Comparison of ENCODE assay signal across 23 cellular contexts in the genomic region with DNA sequence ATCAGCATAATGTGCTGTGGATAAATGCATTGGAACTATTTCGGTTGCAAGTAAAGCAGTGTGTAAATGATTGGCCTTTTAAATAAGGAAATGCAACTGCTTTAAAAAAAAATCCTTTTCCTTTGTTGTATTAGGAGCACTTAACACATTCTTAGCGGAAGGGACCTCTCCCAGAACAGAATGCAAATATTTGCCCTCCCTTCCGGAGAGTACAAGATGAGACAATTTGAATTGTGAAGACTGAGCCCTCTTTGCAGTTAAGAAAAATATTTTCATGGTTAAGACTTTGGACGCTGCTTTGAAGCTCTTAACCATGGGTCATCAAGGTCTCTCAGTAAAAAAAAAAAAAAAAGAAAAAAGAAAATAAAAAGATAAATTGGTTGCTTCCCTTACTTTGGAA. TPM values are rescaled to one million over a fixed set of nuclear protein-coding genes. Genes with fewer than 3 reads are reported as not detected.
"Had no signal": no experiment of that assay in that cellular context is flagged by ENCODE, and none has a peak within 500 bp of the region (broad histone marks: within the 10 kb centered on the region; RNA-seq: fewer than 3 reads in every experiment).

No MANE protein-coding gene starts in this region.

- H3K4me1 ChIP-seq: esophagus muscularis mucosa, suprapubic skin had no signal

- H3K36me3 ChIP-seq: esophagus muscularis mucosa, suprapubic skin, upper lobe of left lung had no signal

- DNase-seq: activated CD4-positive, alpha-beta T cell treated with anti-CD3 and anti-CD28 coated beads for 4 hours; activated CD8-positive, alpha-beta memory T cell treated with anti-CD3 and anti-CD28 coated beads, Interleukin-2, amount 50 U/mL, for 4 hours; activated CD8-positive, alpha-beta T cell treated with anti-CD3 and anti-CD28 coated beads, Interleukin-2, amount 10 ng/mL, durations not matched to agents 7 days and 5 days; activated gamma-delta T cell; activated T-cell treated with anti-CD3 and anti-CD28 coated beads, Interleukin-2, amount 50 U/mL, for 48 hours; amniotic stem cell; hippocampal formation; kidney; left ventricle myocardium superior; mesenchymal stem cell; stimulated activated CD4-positive, alpha-beta T cell treated with anti-CD3 and anti-CD28 coated beads, Interleukin-4, amount 100 ng/mL, for 4 hours; stimulated activated CD8-positive, alpha-beta memory T cell treated with anti-CD3 and anti-CD28 coated beads, Interleukin-4, amount 100 ng/mL, for 48 hours; stimulated activated naive CD4-positive, alpha-beta T cell treated with Interleukin-2 at 50 U/mL for 16 hours; upper lobe of left lung had no signal

- H3K4me3 Mint-ChIP-seq: activated CD8-positive, alpha-beta T cell treated with anti-CD3 and anti-CD28 coated beads, Interleukin-2, amount 10 ng/mL, durations not matched to agents 7 days and 5 days; activated naive CD8-positive, alpha-beta T cell; natural killer cell treated with Interleukin-12 subunit alpha and Interleukin-12 subunit beta and Interleukin-15 and Interleukin-18, amount 100 ng/mL, for 72 hours; T-helper 1 cell treated with Interleukin-12 subunit alpha and Interleukin-12 subunit beta and Interleukin-4 antibody, amounts not matched to agents 30 μg/mL and 1 μg/mL, for 36 hours; WTC11 had no signal

- H3K4me3 ChIP-seq: esophagus muscularis mucosa, skin epidermis, suprapubic skin, upper lobe of left lung had no signal

- H3K9me3 Mint-ChIP-seq: natural killer cell treated with Interleukin-12 subunit alpha and Interleukin-12 subunit beta and Interleukin-15 and Interleukin-18, amount 100 ng/mL, for 72 hours; T-helper 1 cell treated with Interleukin-12 subunit alpha and Interleukin-12 subunit beta and Interleukin-4 antibody, amounts not matched to agents 30 μg/mL and 1 μg/mL, for 36 hours; WTC11 had no signal

- H3K36me3 Mint-ChIP-seq: activated naive CD8-positive, alpha-beta T cell; natural killer cell treated with Interleukin-12 subunit alpha and Interleukin-12 subunit beta and Interleukin-15 and Interleukin-18, amount 100 ng/mL, for 72 hours; WTC11 had no signal

- H3K27ac ChIP-seq: esophagus muscularis mucosa, skin epidermis, suprapubic skin had no signal

- H3K27me3 Mint-ChIP-seq: activated naive CD8-positive, alpha-beta T cell had no signal

- H3K27ac Mint-ChIP-seq: activated CD8-positive, alpha-beta T cell treated with anti-CD3 and anti-CD28 coated beads, Interleukin-2, amount 10 ng/mL, durations not matched to agents 7 days and 5 days; activated naive CD8-positive, alpha-beta T cell; natural killer cell treated with Interleukin-12 subunit alpha and Interleukin-12 subunit beta and Interleukin-15 and Interleukin-18, amount 100 ng/mL, for 72 hours; T-helper 1 cell treated with Interleukin-12 subunit alpha and Interleukin-12 subunit beta and Interleukin-4 antibody, amounts not matched to agents 30 μg/mL and 1 μg/mL, for 36 hours; WTC11 had no signal

- ATAC-seq: activated CD8-positive, alpha-beta T cell treated with anti-CD3 and anti-CD28 coated beads, Interleukin-2, amount 10 ng/mL, durations not matched to agents 7 days and 5 days; left ventricle myocardium superior; natural killer cell treated with Interleukin-12 subunit alpha and Interleukin-12 subunit beta and Interleukin-15 and Interleukin-18, amount 100 ng/mL, for 72 hours; WTC11 had no signal

- H3K27me3 ChIP-seq: esophagus muscularis mucosa, suprapubic skin, upper lobe of left lung had no signal

RNA-seq across cellular contexts. Expression of a gene that starts 9.5 kb away (rescaled TPM):
- total RNA-seq: activated CD8-positive, alpha-beta T cell treated with anti-CD3 and anti-CD28 coated beads, Interleukin-2, amount 10 ng/mL, durations not matched to agents 7 days and 5 days; cardiac septum; esophagus muscularis mucosa; glomerular endothelial cell; kidney; left ventricle myocardium superior; natural killer cell treated with Interleukin-12 subunit alpha and Interleukin-12 subunit beta and Interleukin-15 and Interleukin-18, amount 100 ng/mL, for 72 hours; upper lobe of left lung; WTC11 had no signal

RNA-seq across cellular contexts. Expression of a gene that starts 45.1 kb away (rescaled TPM):
- total RNA-seq: activated CD8-positive, alpha-beta T cell treated with anti-CD3 and anti-CD28 coated beads, Interleukin-2, amount 10 ng/mL, durations not matched to agents 7 days and 5 days; left ventricle myocardium superior had no signal
